Comparison of ENCODE assay signal across 16 cellular contexts in the genomic region with DNA sequence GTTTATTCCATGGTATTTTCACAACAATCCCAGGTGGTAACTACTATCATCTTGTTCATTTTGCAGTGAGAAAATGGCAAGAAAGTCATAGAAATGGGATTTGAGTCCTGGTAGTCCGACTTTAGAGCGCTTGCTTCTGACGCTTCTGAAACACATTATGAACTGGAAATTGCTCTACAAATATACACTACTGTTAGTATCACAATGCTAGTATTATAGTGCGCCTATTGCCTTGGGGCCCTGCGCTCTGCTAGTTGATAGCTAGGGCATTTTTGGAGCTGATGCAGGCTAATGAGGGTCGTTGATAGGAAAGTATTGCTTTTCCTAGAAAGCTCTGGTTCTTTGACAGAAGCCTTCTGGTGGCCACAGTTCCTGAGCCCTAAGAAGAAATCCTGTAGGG.
"Had no signal": no experiment of that assay in that cellular context is flagged by ENCODE, and none has a peak within 500 bp of the region (broad histone marks: within the 10 kb centered on the region; RNA-seq: fewer than 3 reads in every experiment).

No MANE protein-coding gene starts in this region.

- ATAC-seq: activated CD4-positive, alpha-beta T cell treated with anti-CD3 and anti-CD28 coated beads for 36 hours; activated CD8-positive, alpha-beta memory T cell treated with anti-CD3 and anti-CD28 coated beads, Interleukin-2, amount 10 ng/mL, durations not matched to agents 7 days and 5 days had no signal

- H3K9ac ChIP-seq: parathyroid adenoma had no signal

- H3K4me3 Mint-ChIP-seq: activated CD4-positive, alpha-beta memory T cell treated with anti-CD3 and anti-CD28 coated beads, Interleukin-2, amount 10 ng/mL, durations not matched to agents 7 days and 5 days; activated CD4-positive, alpha-beta T cell treated with anti-CD3 and anti-CD28 coated beads for 36 hours; activated CD8-positive, alpha-beta memory T cell treated with anti-CD3 and anti-CD28 coated beads, Interleukin-2, amount 10 ng/mL, durations not matched to agents 7 days and 5 days; activated naive CD4-positive, alpha-beta T cell treated with anti-CD3 and anti-CD28 coated beads, Interleukin-2, amount 10 ng/mL, durations not matched to agents 7 days and 5 days; nephron had no signal

- DNase-seq: activated CD4-positive, alpha-beta memory T cell treated with anti-CD3 and anti-CD28 coated beads, Interleukin-2, amount 10 ng/mL, durations not matched to agents 7 days and 5 days; activated CD4-positive, alpha-beta T cell treated with anti-CD3 and anti-CD28 coated beads for 36 hours; activated CD8-positive, alpha-beta memory T cell treated with anti-CD3 and anti-CD28 coated beads, Interleukin-2, amount 10 ng/mL, durations not matched to agents 7 days and 5 days; activated naive CD4-positive, alpha-beta T cell treated with anti-CD3 and anti-CD28 coated beads, Interleukin-2, amount 10 ng/mL, durations not matched to agents 7 days and 5 days; activated T-cell treated with anti-CD3 and anti-CD28 coated beads, Interleukin-2, amount 50 U/mL, for 1 hour; cortex of kidney; effector CD8-positive, alpha-beta T cell; esophagus squamous epithelium; mesendoderm; stimulated activated naive CD4-positive, alpha-beta T cell treated with Interleukin-2 at 50 U/mL for 16 hours; substantia nigra; SW 1271 had no signal

- H3K27ac ChIP-seq: parathyroid adenoma had no signal

- H3K9me3 Mint-ChIP-seq: activated CD4-positive, alpha-beta memory T cell treated with anti-CD3 and anti-CD28 coated beads, Interleukin-2, amount 10 ng/mL, durations not matched to agents 7 days and 5 days; activated naive CD4-positive, alpha-beta T cell treated with anti-CD3 and anti-CD28 coated beads, Interleukin-2, amount 10 ng/mL, durations not matched to agents 7 days and 5 days; nephron had no signal

- H3K27me3 Mint-ChIP-seq: activated CD4-positive, alpha-beta memory T cell treated with anti-CD3 and anti-CD28 coated beads, Interleukin-2, amount 10 ng/mL, durations not matched to agents 7 days and 5 days; activated CD4-positive, alpha-beta T cell treated with anti-CD3 and anti-CD28 coated beads for 36 hours; activated CD8-positive, alpha-beta memory T cell treated with anti-CD3 and anti-CD28 coated beads, Interleukin-2, amount 10 ng/mL, durations not matched to agents 7 days and 5 days; activated naive CD4-positive, alpha-beta T cell treated with anti-CD3 and anti-CD28 coated beads, Interleukin-2, amount 10 ng/mL, durations not matched to agents 7 days and 5 days had no signal

- H3K4me3 ChIP-seq: ascending aorta, esophagus squamous epithelium, tibial nerve had no signal

- H3K27me3 ChIP-seq: ascending aorta, esophagus squamous epithelium, tibial nerve had no signal

- H3K27ac Mint-ChIP-seq: activated CD4-positive, alpha-beta memory T cell treated with anti-CD3 and anti-CD28 coated beads, Interleukin-2, amount 10 ng/mL, durations not matched to agents 7 days and 5 days; activated CD4-positive, alpha-beta T cell treated with anti-CD3 and anti-CD28 coated beads for 36 hours; activated CD8-positive, alpha-beta memory T cell treated with anti-CD3 and anti-CD28 coated beads, Interleukin-2, amount 10 ng/mL, durations not matched to agents 7 days and 5 days; activated naive CD4-positive, alpha-beta T cell treated with anti-CD3 and anti-CD28 coated beads, Interleukin-2, amount 10 ng/mL, durations not matched to agents 7 days and 5 days; nephron had no signal

- H3K9me3 ChIP-seq: ascending aorta, esophagus squamous epithelium, tibial nerve had no signal

- H3K36me3 ChIP-seq: ascending aorta, esophagus squamous epithelium, tibial nerve had no signal
